In the genomic region with DNA sequence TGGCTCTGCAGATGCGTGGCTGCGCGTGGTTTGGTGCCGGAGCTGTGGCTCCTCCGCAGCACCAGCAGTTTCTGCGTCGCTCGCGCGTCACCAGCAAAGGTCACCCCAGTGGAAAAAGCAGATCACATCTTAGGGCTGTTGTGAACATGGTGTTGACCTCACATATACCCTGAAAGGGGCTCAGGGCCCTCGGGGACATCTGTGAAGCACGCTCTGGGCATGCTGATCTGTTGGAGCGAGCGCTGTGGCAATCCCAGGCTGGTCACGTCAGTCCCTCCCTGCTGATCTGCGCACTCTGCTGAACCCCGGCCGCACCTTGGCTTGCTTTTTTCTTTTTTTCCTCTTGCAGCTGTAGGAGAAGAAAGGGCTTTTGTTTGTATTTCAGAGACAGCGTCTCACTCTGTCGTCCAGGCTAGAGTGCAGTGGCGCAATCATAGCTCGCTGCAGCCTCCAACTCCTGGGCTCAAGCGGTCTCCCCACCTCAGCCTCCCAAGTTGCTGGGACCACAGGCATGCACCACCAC, we compare ENCODE assay signal across 16 cellular contexts. TPM values are rescaled to one million over a fixed set of nuclear protein-coding genes. Genes with fewer than 3 reads are reported as not detected.
A peak's percentile ranks its signal among the peaks of the same experiment; 100 is the strongest.
DNase-seq lines count a peak whose midpoint lies in the region; TF ChIP-seq lines count a peak whose summit lies in the region.
"Had no signal": no experiment of that assay in that cellular context is flagged by ENCODE, and none has a peak within 500 bp of the region (broad histone marks: within the 10 kb centered on the region; RNA-seq: fewer than 3 reads in every experiment).

No MANE protein-coding gene starts in this region.

- TF ChIP-seq CTCF in osteocyte (IDR thresholded peaks at IDR 0.05) (no peak), GM13977 (IDR thresholded peaks at IDR 0.05; ENCODE audit: extremely low read depth, insufficient read depth, missing control alignments) (no peak)

- H3K4me3 ChIP-seq in CD4-positive, alpha-beta memory T cell (ENCODE audit: low read length in 2 of 2): no peak overlapping the region
- H3K4me3 ChIP-seq: GM23248 had no signal

- in situ Hi-C loops in GM13977 (cut with MboI; ENCODE audit: low pct_unique_long_range_greater_than_20kb, low sequenced_read_pairs, unreplicated experiment): no loop called here

- CTCF ChIA-PET in CD4-positive, alpha-beta memory T cell (lab: Charles Lee; ENCODE audit: partially characterized antibody): no interaction called here
- CTCF ChIA-PET in HEK293T (lab: Yijun Ruan, JAX): no interaction called here

- H3K4me1 ChIP-seq in CD4-positive, alpha-beta memory T cell (ENCODE audit: insufficient read depth, low read length): peaks cover 61% of the 10 kb centered on the region

- H3K4me1 Mint-ChIP-seq in CD4-positive, alpha-beta memory T cell: peaks cover 42 to 75% (median 58%) of the 10 kb centered on the region in 4 donors
- peaks cover 30 to 39% (median 31%) of the 10 kb centered on the region in 3 donors for H3K4me1 Mint-ChIP-seq in IgD-negative memory B cell
- peaks cover 63% of the 10 kb centered on the region for H3K4me1 Mint-ChIP-seq in osteocyte (ENCODE audit: unreplicated experiment)

- intact Hi-C loops in CD4-positive, alpha-beta memory T cell (cut with micrococcal nuclease): no loop called here

- no peaks in the 10 kb centered on the region for H3K27me3 Mint-ChIP-seq in CD4-positive, alpha-beta memory T cell
- no peaks in the 10 kb centered on the region for H3K27me3 Mint-ChIP-seq in IgD-negative memory B cell
- H3K27me3 Mint-ChIP-seq in osteocyte (ENCODE audit: unreplicated experiment): no peaks in the 10 kb centered on the region

- H3K9me3 ChIP-seq in CD4-positive, alpha-beta memory T cell (ENCODE audit: control insufficient read depth in 1 of 2, low read length in 2 of 2): no peaks in the 10 kb centered on the region

- no peaks in the 10 kb centered on the region for H3K9me3 Mint-ChIP-seq in CD4-positive, alpha-beta memory T cell
- H3K9me3 Mint-ChIP-seq in IgD-negative memory B cell: no peaks in the 10 kb centered on the region
- no peaks in the 10 kb centered on the region for H3K9me3 Mint-ChIP-seq in osteocyte (ENCODE audit: unreplicated experiment)

- POLR2A ChIA-PET in CD4-positive, alpha-beta memory T cell (lab: Charles Lee; ENCODE audit: partially characterized antibody): no interaction called here
- POLR2A ChIA-PET in HEK293T (lab: Yijun Ruan, JAX): no interaction called here

- peaks cover 21% of the 10 kb centered on the region for H3K36me3 ChIP-seq in CD4-positive, alpha-beta memory T cell (ENCODE audit: insufficient read depth, low read length)

- H3K36me3 Mint-ChIP-seq in CD4-positive, alpha-beta memory T cell: peaks cover 6 to 30% of the 10 kb centered on the region in 2 donors
- H3K36me3 Mint-ChIP-seq in IgD-negative memory B cell (no peaks in the 10 kb centered on the region), osteocyte (ENCODE audit: unreplicated experiment) (peaks cover 16% of the 10 kb centered on the region)

- H3K27ac ChIP-seq in CD4-positive, alpha-beta memory T cell (ENCODE audit: low read depth, low read length): no peak overlapping the region
- H3K27ac ChIP-seq: GM23248, KMS-11 had no signal

- no peak for DNase-seq in CD4-positive, alpha-beta memory T cell
- DNase-seq in globus pallidus (ENCODE audit: low spot score) (peak; percentile 82), osteocyte (ENCODE audit: extremely low spot score, unreplicated experiment) (no peak), HK-2 (ENCODE audit: unreplicated experiment) (no peak), GM13977 (ENCODE audit: low spot score) (no peak), HEK293T (ENCODE audit: extremely low spot score) (no peak), Kasumi-1 (lab: John Stamatoyannopoulos, UW) (no peak)
- DNase-seq: amniotic stem cell, COR-L47, NCI-H187, NCI-H526, RPMI8226, T-helper 9 cell had no signal

- no peaks in the 10 kb centered on the region for H3K27me3 ChIP-seq in CD4-positive, alpha-beta memory T cell (ENCODE audit: insufficient read depth, low read length)

- peak overlapping the region in 6 of 7 donors; percentile 52 to 97 (median 90) for H3K27ac Mint-ChIP-seq in CD4-positive, alpha-beta memory T cell
- H3K27ac Mint-ChIP-seq in IgD-negative memory B cell (peak overlapping the region; percentile 10 to 77 (median 71)), osteocyte (ENCODE audit: unreplicated experiment) (peak overlapping the region; percentile 53)

- H3K4me3 Mint-ChIP-seq in CD4-positive, alpha-beta memory T cell: peak overlapping the region in 1 of 8 donors; percentile 43
- H3K4me3 Mint-ChIP-seq in IgD-negative memory B cell (peak overlapping the region in 1 of 4 donors; percentile 60), osteocyte (ENCODE audit: unreplicated experiment) (no peak overlapping the region)

TF ChIP-seq in HEK293T, 16 proteins besides CTCF, POLR2A, EP300 and RAD21:
- TF ChIP-seq ZNF384 (IDR thresholded peaks at IDR 0.05): no peak
- no peak for TF ChIP-seq LEF1 (IDR thresholded peaks at IDR 0.05; ENCODE audit: borderline replicate concordance)
- TF ChIP-seq L3MBTL2 (conservative IDR thresholded peaks at IDR 0.05): no peak
- TF ChIP-seq HDGF (IDR thresholded peaks at IDR 0.05; ENCODE audit: borderline replicate concordance): no peak
- no peak for TF ChIP-seq SP1 (IDR thresholded peaks at IDR 0.05)
- no peak for TF ChIP-seq FOXM1 (IDR thresholded peaks at IDR 0.05; ENCODE audit: borderline replicate concordance)
- TF ChIP-seq FOXK2 (IDR thresholded peaks at IDR 0.05): no peak
- no peak for TF ChIP-seq SUZ12 (IDR thresholded peaks at IDR 0.05)
- TF ChIP-seq ELF4 (IDR thresholded peaks at IDR 0.05): no peak
- no peak for TF ChIP-seq CTBP1 (IDR thresholded peaks at IDR 0.05; ENCODE audit: borderline replicate concordance)
- no peak for TF ChIP-seq NFRKB (IDR thresholded peaks at IDR 0.05)
- TF ChIP-seq ARNT (IDR thresholded peaks at IDR 0.05): no peak
- TF ChIP-seq BHLHE40 (IDR thresholded peaks at IDR 0.05; ENCODE audit: borderline replicate concordance): no peak

RNA-seq across cellular contexts. Expression of a gene that starts 33.3 kb away (rescaled TPM):
- 100 to 1,000 TPM; 100 to 103 TPM for total RNA-seq in CD4-positive, alpha-beta memory T cell
- 10 to 100 TPM; 29.1 to 40.6 TPM for polyA plus RNA-seq in CD4-positive, alpha-beta memory T cell
- polyA plus RNA-seq in IgD-negative memory B cell: 37.7 TPM
- total RNA-seq in osteocyte: 50.2 and 55.0 TPM in 2 replicates
